Comparison of ENCODE assay signal across 26 cellular contexts in the genomic region with DNA sequence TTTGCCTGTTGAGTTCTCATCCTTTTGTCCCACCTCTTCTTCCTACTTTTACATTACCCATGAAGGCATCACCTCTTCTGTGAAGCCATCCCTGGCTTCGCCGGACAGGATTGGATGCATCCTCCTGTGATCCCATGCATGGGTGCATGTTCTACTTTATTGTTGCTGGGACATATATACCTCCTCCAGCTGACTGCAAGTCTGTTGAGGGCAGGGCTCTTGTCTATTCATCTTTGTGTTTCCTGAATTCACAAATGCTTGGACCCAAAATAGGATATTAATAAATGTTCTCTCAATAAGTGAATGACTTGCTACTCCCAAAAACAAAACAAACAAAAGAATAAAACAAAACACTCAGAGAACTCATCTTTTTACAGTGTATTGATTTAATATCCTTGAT. TPM values are rescaled to one million over a fixed set of nuclear protein-coding genes. Genes with fewer than 3 reads are reported as not detected.
DNase-seq lines count a peak whose midpoint lies in the region; ATAC-seq and TF ChIP-seq lines count a peak whose summit lies in the region.
"Had no signal": no experiment of that assay in that cellular context is flagged by ENCODE, and none has a peak within 500 bp of the region (broad histone marks: within the 10 kb centered on the region; RNA-seq: fewer than 3 reads in every experiment).

No MANE protein-coding gene starts in this region.

- no peaks in the 10 kb centered on the region for H3K27me3 Mint-ChIP-seq in activated CD8-positive, alpha-beta T cell treated with anti-CD3 and anti-CD28 coated beads, Interleukin-2, amount 10 ng/mL, durations not matched to agents 7 days and 5 days (ENCODE audit: low read depth)
- no peaks in the 10 kb centered on the region for H3K27me3 Mint-ChIP-seq in activated CD8-positive, alpha-beta T cell treated with anti-CD3 and anti-CD28 coated beads for 36 hours
- peaks cover 5% of the 10 kb centered on the region for H3K27me3 Mint-ChIP-seq in activated T-helper 17 cell treated with anti-CD3 and anti-CD28 coated beads, Interleukin-2, amount 50 U/mL, for 72 hours
- H3K27me3 Mint-ChIP-seq: CD4-positive, alpha-beta memory T cell had no signal

- peak overlapping the region; percentile 99 for H3K4me3 ChIP-seq in BLaER1
- H3K4me3 ChIP-seq in HL-60 (replicated peaks; ENCODE audit: insufficient read depth, low read length), result peak overlapping the region; percentile 4; the same call in 1 of the 2 replicates
- H3K4me3 ChIP-seq: A549, GM12878, GM23248, HAP-1, Peyer's patch, SJSA1 had no signal

- intact Hi-C loops in activated CD8-positive, alpha-beta T cell treated with anti-CD3 and anti-CD28 coated beads for 36 hours (cut with micrococcal nuclease), result no loop called here

- peaks cover 32% of the 10 kb centered on the region for H3K4me1 Mint-ChIP-seq in activated CD8-positive, alpha-beta T cell treated with anti-CD3 and anti-CD28 coated beads, Interleukin-2, amount 10 ng/mL, durations not matched to agents 7 days and 5 days (ENCODE audit: low read depth)
- H3K4me1 Mint-ChIP-seq in activated CD8-positive, alpha-beta T cell treated with anti-CD3 and anti-CD28 coated beads for 36 hours (ENCODE audit: low read depth), result peaks cover 25% of the 10 kb centered on the region
- H3K4me1 Mint-ChIP-seq in activated T-helper 17 cell treated with anti-CD3 and anti-CD28 coated beads, Interleukin-2, amount 50 U/mL, for 72 hours, result peaks cover 19% of the 10 kb centered on the region

- H3K36me3 Mint-ChIP-seq in activated CD8-positive, alpha-beta T cell treated with anti-CD3 and anti-CD28 coated beads, Interleukin-2, amount 10 ng/mL, durations not matched to agents 7 days and 5 days (ENCODE audit: low read depth), result peaks cover 25% of the 10 kb centered on the region
- H3K36me3 Mint-ChIP-seq in activated CD8-positive, alpha-beta T cell treated with anti-CD3 and anti-CD28 coated beads for 36 hours (ENCODE audit: low read depth), result peaks cover 76% of the 10 kb centered on the region
- H3K36me3 Mint-ChIP-seq in activated T-helper 17 cell treated with anti-CD3 and anti-CD28 coated beads, Interleukin-2, amount 50 U/mL, for 72 hours (ENCODE audit: low read depth), result peaks cover 77% of the 10 kb centered on the region

- CTCF ChIA-PET in activated CD8-positive, alpha-beta T cell treated with anti-CD3 and anti-CD28 coated beads, Interleukin-2, amount 10 ng/mL, durations not matched to agents 7 days and 5 days (lab: Charles Lee), result interaction anchor here (0.9 to 7.7 kb wide), 2 partner anchors 30 to 44 kb away, joined by 3 to 140 read pairs; no protein-coding TSS in a partner anchor
- CTCF ChIA-PET in activated CD8-positive, alpha-beta T cell treated with anti-CD3 and anti-CD28 coated beads for 36 hours (lab: Charles Lee), result no interaction called here

- ATAC-seq in activated CD8-positive, alpha-beta T cell treated with anti-CD3 and anti-CD28 coated beads, Interleukin-2, amount 10 ng/mL, durations not matched to agents 7 days and 5 days, result no peak
- ATAC-seq in activated CD8-positive, alpha-beta T cell treated with anti-CD3 and anti-CD28 coated beads for 36 hours, result no peak
- ATAC-seq in activated T-helper 17 cell treated with anti-CD3 and anti-CD28 coated beads, Interleukin-2, amount 50 U/mL, for 72 hours (replicated peaks), result no peak
- ATAC-seq: A549, GM12878, HepG2 had no signal

- H3K9me3 ChIP-seq in BLaER1, result no peaks in the 10 kb centered on the region; the same call in 1 of the 2 replicates
- H3K9me3 ChIP-seq: A549, BE2C, Caco-2, HAP-1, Peyer's patch had no signal

- peak overlapping the region; percentile 5 for H3K27ac Mint-ChIP-seq in activated CD8-positive, alpha-beta T cell treated with anti-CD3 and anti-CD28 coated beads, Interleukin-2, amount 10 ng/mL, durations not matched to agents 7 days and 5 days
- H3K27ac Mint-ChIP-seq in activated CD8-positive, alpha-beta T cell treated with anti-CD3 and anti-CD28 coated beads for 36 hours, result no peak overlapping the region
- H3K27ac Mint-ChIP-seq in activated T-helper 17 cell treated with anti-CD3 and anti-CD28 coated beads, Interleukin-2, amount 50 U/mL, for 72 hours, result peak overlapping the region; percentile 31

- no peak for DNase-seq in activated CD8-positive, alpha-beta T cell treated with anti-CD3 and anti-CD28 coated beads, Interleukin-2, amount 10 ng/mL, durations not matched to agents 7 days and 5 days
- no peak for DNase-seq in activated CD8-positive, alpha-beta T cell treated with anti-CD3 and anti-CD28 coated beads for 36 hours
- DNase-seq in HL-60 (ENCODE audit: low read depth in 1 of 2, low spot score in 1 of 2), result no peak
- DNase-seq in RPMI8226, result no peak
- no peak for DNase-seq in foreskin melanocyte
- DNase-seq: BE2C; Caco-2; CD4-positive, alpha-beta memory T cell; DMS 273 treated with DMSO at 0.1 percent for 48 hours; DMS79 treated with DMSO at 0.1 percent for 48 hours; GM23248; KG1; NCI-H1694; NCI-H2081; NCI-H2171; NCI-H345; NCI-H524; NCI-H774; Peyer's patch had no signal

- H3K36me3 ChIP-seq in BLaER1, result peaks cover 91% of the 10 kb centered on the region
- H3K36me3 ChIP-seq: BE2C, HAP-1, Peyer's patch, SJSA1 had no signal

- peaks cover 92% of the 10 kb centered on the region for H4K20me1 ChIP-seq in BLaER1

- H3K4me3 Mint-ChIP-seq in activated CD8-positive, alpha-beta T cell treated with anti-CD3 and anti-CD28 coated beads, Interleukin-2, amount 10 ng/mL, durations not matched to agents 7 days and 5 days, result no peak overlapping the region
- H3K4me3 Mint-ChIP-seq in activated CD8-positive, alpha-beta T cell treated with anti-CD3 and anti-CD28 coated beads for 36 hours, result no peak overlapping the region
- no peak overlapping the region for H3K4me3 Mint-ChIP-seq in activated T-helper 17 cell treated with anti-CD3 and anti-CD28 coated beads, Interleukin-2, amount 50 U/mL, for 72 hours
- H3K4me3 Mint-ChIP-seq: CD4-positive, alpha-beta memory T cell had no signal

- peak overlapping the region; percentile 92 for H3K4me2 ChIP-seq in BLaER1
- H3K4me2 ChIP-seq: A549 had no signal

- no peak for TF ChIP-seq CTCF in activated CD8-positive, alpha-beta T cell treated with anti-CD3 and anti-CD28 coated beads for 36 hours (IDR thresholded peaks at IDR 0.05)
- TF ChIP-seq CTCF in HL-60 (IDR thresholded peaks at IDR 0.05; ENCODE audit: insufficient read depth, low read length), result no peak

- peaks cover 62% of the 10 kb centered on the region for H3K4me1 ChIP-seq in BLaER1
- H3K4me1 ChIP-seq: A549, BE2C had no signal

- POLR2A ChIA-PET in activated CD8-positive, alpha-beta T cell treated with anti-CD3 and anti-CD28 coated beads, Interleukin-2, amount 10 ng/mL, durations not matched to agents 7 days and 5 days (lab: Charles Lee), result interaction anchor here (1.5 kb wide), 1 partner anchor 132 kb away, joined by 3 read pairs; a partner anchor contains a TSS
- POLR2A ChIA-PET in activated CD8-positive, alpha-beta T cell treated with anti-CD3 and anti-CD28 coated beads for 36 hours (lab: Charles Lee), result interaction anchor here (1.2 kb wide), 1 partner anchor 11 kb away, joined by 3 read pairs; no protein-coding TSS in a partner anchor

- H3K9ac ChIP-seq in BLaER1, result peak overlapping the region; percentile 99
- H3K9ac ChIP-seq: GM23248 had no signal

- H3K27me3 ChIP-seq in BLaER1 (no peaks in the 10 kb centered on the region), HL-60 (ENCODE audit: insufficient read depth, poor library complexity, severe bottlenecking) (no peaks in the 10 kb centered on the region)
- H3K27me3 ChIP-seq: Peyer's patch had no signal

- peak overlapping the region; percentile 99 for H3K27ac ChIP-seq in BLaER1
- peak overlapping the region; percentile 92 for H3K27ac ChIP-seq in HL-60 (replicated peaks)
- H3K27ac ChIP-seq: A549, GM23248, Peyer's patch, SJSA1 had no signal

- H3K9me3 Mint-ChIP-seq in activated CD8-positive, alpha-beta T cell treated with anti-CD3 and anti-CD28 coated beads, Interleukin-2, amount 10 ng/mL, durations not matched to agents 7 days and 5 days (ENCODE audit: insufficient read depth), result no peaks in the 10 kb centered on the region
- H3K9me3 Mint-ChIP-seq in activated CD8-positive, alpha-beta T cell treated with anti-CD3 and anti-CD28 coated beads for 36 hours, result no peaks in the 10 kb centered on the region
- H3K9me3 Mint-ChIP-seq in activated T-helper 17 cell treated with anti-CD3 and anti-CD28 coated beads, Interleukin-2, amount 50 U/mL, for 72 hours, result no peaks in the 10 kb centered on the region
- H3K9me3 Mint-ChIP-seq: CD4-positive, alpha-beta memory T cell had no signal

RNA-seq across cellular contexts. Expression of a gene that starts 5.1 kb away (rescaled TPM):
- 1 to 10 TPM; 7.5 to 8.2 TPM for total RNA-seq in activated CD8-positive, alpha-beta T cell treated with anti-CD3 and anti-CD28 coated beads, Interleukin-2, amount 10 ng/mL, durations not matched to agents 7 days and 5 days
- 10 to 100 TPM; 50.9 to 53.6 TPM for total RNA-seq in activated CD8-positive, alpha-beta T cell treated with anti-CD3 and anti-CD28 coated beads for 36 hours
- total RNA-seq in activated T-helper 17 cell treated with anti-CD3 and anti-CD28 coated beads, Interleukin-2, amount 50 U/mL, for 72 hours, result 10 to 100 TPM; 29.9 to 81.5 TPM
